Comparison of ENCODE assay signal across 25 cellular contexts in genomic region chr3:119276657-119277056, GRCh38. TPM values are rescaled to one million over a fixed set of nuclear protein-coding genes. Genes with fewer than 3 reads are reported as not detected.
DNase-seq lines count a peak whose midpoint lies in the region; ATAC-seq, FAIRE-seq and TF ChIP-seq lines count a peak whose summit lies in the region.
"Had no signal": no experiment of that assay in that cellular context is flagged by ENCODE, and none has a peak within 500 bp of the region (broad histone marks: within the 10 kb centered on the region; RNA-seq: fewer than 3 reads in every experiment).

No MANE protein-coding gene starts in this region.

- H2BK5ac ChIP-seq in trophoblast cell (ENCODE audit: low read depth, low read length, poor library complexity) = no peak overlapping the region

- no peak for TF ChIP-seq POLR2A in GM12892 (IDR thresholded peaks at IDR 0.05; ENCODE audit: low read depth, low read length)

- H3K36me3 ChIP-seq in trophoblast cell (ENCODE audit: control insufficient read depth in 1 of 2, insufficient read depth in 2 of 2, low read length in 2 of 2) = no peaks in the 10 kb centered on the region
- no peaks in the 10 kb centered on the region for H3K36me3 ChIP-seq in SJCRH30

- H3K23ac ChIP-seq in trophoblast cell (ENCODE audit: low read length) = no peak overlapping the region

- no peak overlapping the region for H3K14ac ChIP-seq in trophoblast cell (ENCODE audit: low read length)

- DNase-seq in GM12892 (ENCODE audit: insufficient read length) (no peak), T-helper 17 cell (no peak), trophoblast cell (peak; percentile 91 to 96), NCI-H2171 (lab: John Stamatoyannopoulos, UW) (no peak), SJCRH30 (no peak)
- DNase-seq: C1 segment of cervical spinal cord; CD4-positive, alpha-beta memory T cell; COR-L47; DMS53; GOT3; HCEC 1CT; KBM-7; MV-4-11; NCI-H1105 treated with DMSO at 0.1 percent for 48 hours; NCI-H146; NCI-H1930; NCI-H2107; NCI-H446 treated with DMSO at 0.1 percent for 48 hours; NCI-H526; SHP77 treated with DMSO at 0.1 percent for 48 hours had no signal

- no peak overlapping the region for H3K4ac ChIP-seq in trophoblast cell (ENCODE audit: low read depth, low read length)

- H2AFZ ChIP-seq in trophoblast cell (ENCODE audit: insufficient read depth, low read length, poor library complexity) = no peak overlapping the region

- FAIRE-seq in GM12892 (lab: Jason Lieb, UNC) = peak; percentile 9
- FAIRE-seq: G401.6 had no signal

- H3K4me1 ChIP-seq in trophoblast cell (ENCODE audit: control insufficient read depth in 1 of 2, insufficient read depth in 2 of 2, low read length in 2 of 2) = peaks cover 0 to 13% of the 10 kb centered on the region in 2 experiments
- no peaks in the 10 kb centered on the region for H3K4me1 ChIP-seq in SJCRH30

- no peak overlapping the region for H3K4me2 ChIP-seq in trophoblast cell (ENCODE audit: low read length)

- H3K18ac ChIP-seq in trophoblast cell (ENCODE audit: low read length) = no peak overlapping the region

- H4K8ac ChIP-seq in trophoblast cell (ENCODE audit: low read depth, low read length) = no peak overlapping the region

- H3K4me3 ChIP-seq in trophoblast cell (ENCODE audit: low read depth, low read length) (no peak overlapping the region), SJCRH30 (no peak overlapping the region)
- H3K4me3 ChIP-seq: SK-N-MC had no signal

- peaks cover 13% of the 10 kb centered on the region for H3K4me1 Mint-ChIP-seq in T-helper 17 cell

- ATAC-seq in T-helper 17 cell (no peak), esophagus mucosa (peak; percentile 42)
- ATAC-seq in activated CD4-positive, CD25-positive, alpha-beta regulatory T cell treated with anti-CD3 and anti-CD28 coated beads, Interleukin-2, amount 50 U/mL, for 24 hours = no peak

- no peaks in the 10 kb centered on the region for H3K36me3 Mint-ChIP-seq in T-helper 17 cell (ENCODE audit: low read depth)

- H3K27ac Mint-ChIP-seq in T-helper 17 cell = peak overlapping the region; percentile 43
- H3K27ac Mint-ChIP-seq: CD4-positive, alpha-beta memory T cell had no signal

- no peak overlapping the region for H4K12ac ChIP-seq in trophoblast cell (ENCODE audit: low read depth, low read length)

- no peaks in the 10 kb centered on the region for H3K79me2 ChIP-seq in trophoblast cell (ENCODE audit: control insufficient read depth, insufficient read depth, low read length, poor library complexity)

- peak overlapping the region; percentile 13 for H2BK120ac ChIP-seq in trophoblast cell (ENCODE audit: insufficient read depth, low read length, poor library complexity)

- no peaks in the 10 kb centered on the region for H3K27me3 Mint-ChIP-seq in T-helper 17 cell
- H3K27me3 Mint-ChIP-seq: CD4-positive, alpha-beta memory T cell had no signal

- H3K27me3 ChIP-seq in trophoblast cell (ENCODE audit: insufficient read depth, low read length) (no peaks in the 10 kb centered on the region), SJCRH30 (no peaks in the 10 kb centered on the region)

- peaks cover 7% of the 10 kb centered on the region for H3K79me1 ChIP-seq in trophoblast cell (ENCODE audit: low read length)

- H2AK5ac ChIP-seq in trophoblast cell (ENCODE audit: low read length) = no peak overlapping the region

- H3K27ac ChIP-seq in trophoblast cell (ENCODE audit: low read depth, low read length) (no peak overlapping the region), SJCRH30 (no peak overlapping the region)
- H3K27ac ChIP-seq: RWPE1, SK-N-MC had no signal

- H3K9me3 ChIP-seq in T-helper 17 cell (ENCODE audit: control insufficient read depth, low read length, poor library complexity, severe bottlenecking) = no peaks in the 10 kb centered on the region
- H3K9me3 ChIP-seq in trophoblast cell (ENCODE audit: insufficient read depth, low read depth, low read length) = peaks cover 1% of the 10 kb centered on the region
- no peaks in the 10 kb centered on the region; the same call in 1 of the 2 replicates for H3K9me3 ChIP-seq in SJCRH30 (replicated peaks)

- H3K4me3 Mint-ChIP-seq in T-helper 17 cell = no peak overlapping the region
- H3K4me3 Mint-ChIP-seq: CD4-positive, alpha-beta memory T cell had no signal

- H2BK12ac ChIP-seq in trophoblast cell (ENCODE audit: low read length) = peak overlapping the region; percentile 50

- peak overlapping the region; percentile 61 for H4K91ac ChIP-seq in trophoblast cell (ENCODE audit: low read depth, low read length)

- no peak overlapping the region for H3K9ac ChIP-seq in trophoblast cell (ENCODE audit: low read length)

- WGBS in trophoblast cell (ENCODE audit: extremely low coverage, insufficient coverage, insufficient read length) = no CpG with 5 or more reads among the region's 5 CpGs

RNA-seq across cellular contexts. Expression of gene ARHGAP31, which starts 17.5 kb away (rescaled TPM):
- 9.0 TPM for polyA plus RNA-seq in GM12892 (2012; ENCODE audit: missing spikeins)
- total RNA-seq in T-helper 17 cell (10 to 100 TPM; 11.4 to 11.8 TPM), esophagus mucosa (4.3 TPM)
- polyA plus RNA-seq in trophoblast cell (2013) = 13.1 and 13.8 TPM in 2 replicates
- 7.9 and 9.9 TPM in 2 replicates for total RNA-seq in SJCRH30 (2014; rRNA removed; shearing (Covaris generic))

RNA-seq across cellular contexts. Expression of gene B4GALT4, which starts 36.0 kb away (rescaled TPM):
- 12.5 TPM for polyA plus RNA-seq in GM12892 (2012; ENCODE audit: missing spikeins)
- 10 to 100 TPM; 14.6 to 24.7 TPM for total RNA-seq in T-helper 17 cell
- total RNA-seq in esophagus mucosa = 15.8 TPM
- 30.0 and 32.0 TPM in 2 replicates for polyA plus RNA-seq in trophoblast cell (2013)
- total RNA-seq in SJCRH30 (2014; rRNA removed; shearing (Covaris generic)) = 17.2 and 19.2 TPM in 2 replicates

Comparison
In these comparisons a context has a peak if more than half of its experiments do, and no peak if none do; other contexts are left out.
1. DNase-seq: peak in trophoblast cell (2 of 2); none in GM12892 (single experiment), T-helper 17 cell (0 of 3), NCI-H2171 (single experiment) and SJCRH30 (0 of 2).